Comparison of ENCODE assay signal across 1 cellular context in genomic region chr16:53773881-53774280, GRCh38.
TF ChIP-seq lines count a peak whose summit lies in the region.

No MANE protein-coding gene starts in this region.

TF ChIP-seq in IMR-90, 13 proteins besides CTCF, POLR2A, EP300 and RAD21:
- no peak for TF ChIP-seq SMC3 (IDR thresholded peaks at IDR 0.05; ENCODE audit: low read depth, low read length)
- TF ChIP-seq RCOR1 (IDR thresholded peaks at IDR 0.05; ENCODE audit: insufficient replicate concordance, low read length): no peak
- TF ChIP-seq CEBPB (IDR thresholded peaks at IDR 0.05; ENCODE audit: low read depth, low read length): no peak
- no peak for TF ChIP-seq FOS (IDR thresholded peaks at IDR 0.05; ENCODE audit: low read depth, low read length)
- no peak for TF ChIP-seq CHD1 (IDR thresholded peaks at IDR 0.05; ENCODE audit: low read depth, low read length)
- TF ChIP-seq MAFK (IDR thresholded peaks at IDR 0.05; ENCODE audit: low read depth, low read length): no peak
- no peak for TF ChIP-seq USF2 (IDR thresholded peaks at IDR 0.05; ENCODE audit: low read depth, low read length)
- TF ChIP-seq NFE2L2 (IDR thresholded peaks at IDR 0.05; ENCODE audit: low read depth, low read length): no peak
- TF ChIP-seq BHLHE40 (IDR thresholded peaks at IDR 0.05; ENCODE audit: low read depth, low read length): no peak
- TF ChIP-seq MXI1 (IDR thresholded peaks at IDR 0.05; ENCODE audit: borderline replicate concordance, low read depth, low read length): no peak
- no peak for TF ChIP-seq ELK1 (IDR thresholded peaks at IDR 0.05; ENCODE audit: borderline replicate concordance, low read depth, low read length)
- no peak for TF ChIP-seq MAZ (IDR thresholded peaks at IDR 0.05; ENCODE audit: borderline replicate concordance, low read depth, low read length)
